ENCODE assay signal across 21 cellular contexts in the genomic region with DNA sequence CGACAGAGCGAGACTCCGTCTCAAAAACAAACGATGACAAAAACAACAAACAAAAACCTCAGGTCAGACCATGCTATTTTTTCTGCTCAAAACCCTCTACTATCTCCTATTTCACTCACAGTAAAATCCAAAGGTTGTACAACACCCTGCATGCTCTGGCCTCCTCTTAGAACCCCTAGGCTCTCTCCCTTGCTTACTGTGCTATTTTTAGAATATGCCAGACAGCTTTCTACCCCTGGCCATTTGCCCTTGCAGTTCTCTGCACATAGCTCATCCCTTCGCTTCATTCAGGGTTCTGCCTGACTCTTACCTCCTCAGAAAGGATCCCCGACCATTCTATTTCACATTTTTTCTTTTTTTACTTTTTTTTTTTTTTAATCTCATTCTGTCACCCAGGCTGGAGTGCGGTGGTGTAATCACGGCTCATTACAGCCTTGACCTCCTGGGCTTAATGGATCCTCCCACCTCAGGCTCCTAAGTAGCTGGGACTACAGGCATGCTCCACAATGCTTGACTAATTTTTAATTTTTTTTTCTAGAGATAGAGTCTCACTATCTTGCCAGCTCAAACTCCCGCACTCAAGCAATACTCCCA. TPM values are rescaled to one million over a fixed set of nuclear protein-coding genes. Genes with fewer than 3 reads are reported as not detected.
DNase-seq lines count a peak whose midpoint lies in the region; ATAC-seq, FAIRE-seq and TF ChIP-seq lines count a peak whose summit lies in the region.
"Had no signal": no experiment of that assay in that cellular context is flagged by ENCODE, and none has a peak within 500 bp of the region (broad histone marks: within the 10 kb centered on the region; RNA-seq: fewer than 3 reads in every experiment).

No MANE protein-coding gene starts in this region.

- TF ChIP-seq RAD21 in HepG2 (CRISPR knock-in tag; IDR thresholded peaks at IDR 0.05), result no peak

- POLR2A ChIA-PET in HepG2 (lab: Yijun Ruan, JAX), result interaction anchor here (0.8 to 2.2 kb wide), 6 partner anchors 12 to 68 kb away, joined by 3 to 17 read pairs (median 6); no protein-coding TSS in a partner anchor

- peak; percentile 59 for FAIRE-seq in HepG2 (lab: Jason Lieb, UNC)
- FAIRE-seq: GM12891, islet of Langerhans had no signal

- H3K27ac ChIP-seq in adrenal gland, result peak overlapping the region in 1 of 5 donors; percentile 24
- H3K27ac ChIP-seq in HepG2 (ENCODE audit: extremely low read length, insufficient read depth, low read length), result peak overlapping the region; percentile 84
- H3K27ac ChIP-seq: HL-60, vagina had no signal

- H3K9ac ChIP-seq in HepG2 (ENCODE audit: insufficient read depth, low read depth, low read length), result peak overlapping the region; percentile 51; the same call in 1 of the 2 replicates

- no peak for TF ChIP-seq CTCF in natural killer cell (IDR thresholded peaks at IDR 0.05)
- no peak for TF ChIP-seq CTCF in adrenal gland (IDR thresholded peaks at IDR 0.05)
- no peak for TF ChIP-seq CTCF in HepG2 (CRISPR knock-in tag; IDR thresholded peaks at IDR 0.05)

- H3K79me2 ChIP-seq in HepG2 (ENCODE audit: insufficient read depth, low read length), result no peaks in the 10 kb centered on the region

- peak overlapping the region; percentile 52 for H2AFZ ChIP-seq in HepG2 (ENCODE audit: low read length)

- TF ChIP-seq POLR2A in adrenal gland (IDR thresholded peaks at IDR 0.05), result no peak
- no peak for TF ChIP-seq POLR2A in HepG2 (IDR thresholded peaks at IDR 0.05; ENCODE audit: insufficient read depth in 1 of 2, low read depth in 2 of 2, low read length in 2 of 2)

- CTCF ChIA-PET in HepG2 (lab: Yijun Ruan, JAX; ENCODE audit: low intra/inter-chr PET ratio, low total read pairs), result no interaction called here

- no peaks in the 10 kb centered on the region for H3K36me3 Mint-ChIP-seq in natural killer cell
- no peaks in the 10 kb centered on the region for H3K36me3 Mint-ChIP-seq in natural killer cell treated with Interleukin-12 subunit alpha and Interleukin-12 subunit beta and Interleukin-15 and Interleukin-18, amount 100 ng/mL, for 72 hours

- no peaks in the 10 kb centered on the region for H3K9me3 Mint-ChIP-seq in natural killer cell
- no peaks in the 10 kb centered on the region for H3K9me3 Mint-ChIP-seq in natural killer cell treated with Interleukin-12 subunit alpha and Interleukin-12 subunit beta and Interleukin-15 and Interleukin-18, amount 100 ng/mL, for 72 hours
- H3K9me3 Mint-ChIP-seq: neural crest cell had no signal

- H3K27me3 ChIP-seq in adrenal gland (no peaks in the 10 kb centered on the region), HepG2 (ENCODE audit: control insufficient read depth in 1 of 2, insufficient read depth in 2 of 2, low read length in 2 of 2) (no peaks in the 10 kb centered on the region)
- H3K27me3 ChIP-seq: MG63, vagina had no signal

- H3K27ac Mint-ChIP-seq in natural killer cell, result peak overlapping the region; percentile 9 to 24
- peak overlapping the region in 1 of 2 donors; percentile 39 for H3K27ac Mint-ChIP-seq in natural killer cell treated with Interleukin-12 subunit alpha and Interleukin-12 subunit beta and Interleukin-15 and Interleukin-18, amount 100 ng/mL, for 72 hours

- TF ChIP-seq EP300 in HepG2 (IDR thresholded peaks at IDR 0.05; ENCODE audit: low read depth in 2 of 2, low read length in 2 of 2) (0 out of 4 replicates have a peak, but pooled peaks of 1 of the 2 experiments have one; percentile 5), HepG2 (CRISPR knock-in tag; IDR thresholded peaks at IDR 0.05; ENCODE audit: borderline replicate concordance) (no peak)

- no peak for ATAC-seq in natural killer cell
- ATAC-seq in natural killer cell treated with Interleukin-12 subunit alpha and Interleukin-12 subunit beta and Interleukin-15 and Interleukin-18, amount 100 ng/mL, for 72 hours, result no peak
- ATAC-seq in HepG2, result peak; percentile 89
- no peak for ATAC-seq in GM19463 (IDR thresholded peaks at IDR 0.05; ENCODE audit: unreplicated experiment)
- no peak for ATAC-seq in sciatic nerve

- H3K27me3 Mint-ChIP-seq in natural killer cell (ENCODE audit: low read depth in 2 of 2), result no peaks in the 10 kb centered on the region
- no peaks in the 10 kb centered on the region for H3K27me3 Mint-ChIP-seq in natural killer cell treated with Interleukin-12 subunit alpha and Interleukin-12 subunit beta and Interleukin-15 and Interleukin-18, amount 100 ng/mL, for 72 hours

- intact Hi-C loops in natural killer cell (cut with micrococcal nuclease) (no loop called here), adrenal gland (cut with DNase I) (no loop called here), HepG2 (cut with micrococcal nuclease; ENCODE audit: unreplicated experiment) (loop anchor here (1.0 kb wide), 1 partner anchor 24 kb away; no protein-coding TSS in a partner anchor), sciatic nerve (cut with DNase I) (no loop called here)

- H3K4me1 ChIP-seq in adrenal gland (replicated peaks in 1 of 2), result peaks cover 7 to 19% of the 10 kb centered on the region in 2 donors
- peaks cover 27% of the 10 kb centered on the region for H3K4me1 ChIP-seq in HepG2 (ENCODE audit: insufficient read depth, low read length)
- H3K4me1 ChIP-seq: vagina had no signal

- H3K4me3 ChIP-seq in adrenal gland, result no peak overlapping the region
- H3K4me3 ChIP-seq in HepG2 (replicated peaks in 1 of 3; ENCODE audit: insufficient read depth in 1 of 3, low read depth in 2 of 3, low read length in 3 of 3), result peak overlapping the region in 2 of 3 experiments; percentile 8 to 42; a peak in 3 of 6 replicates
- H3K4me3 ChIP-seq: MG63, vagina had no signal

- no peaks in the 10 kb centered on the region for H3K9me3 ChIP-seq in adrenal gland (replicated peaks in 1 of 3)
- no peaks in the 10 kb centered on the region for H3K9me3 ChIP-seq in HepG2 (ENCODE audit: low read length)
- H3K9me3 ChIP-seq: MG63, vagina had no signal

- no peak for DNase-seq in natural killer cell
- DNase-seq in natural killer cell treated with Interleukin-12 subunit alpha and Interleukin-12 subunit beta and Interleukin-15 and Interleukin-18, amount 100 ng/mL, for 72 hours (ENCODE audit: low spot score), result no peak
- peak in 4 of 7 donors; percentile 38 to 56 (median 47) for DNase-seq in adrenal gland
- peak; percentile 64 for DNase-seq in HepG2 (ENCODE audit: low spot score)
- DNase-seq in NCI-H524 treated with DMSO at 0.1 percent for 48 hours (lab: John Stamatoyannopoulos, UW), result no peak
- no peak for DNase-seq in sciatic nerve (ENCODE audit: low spot score)
- DNase-seq in germinal center (ENCODE audit: low spot score), result no peak
- DNase-seq: activated CD8-positive, alpha-beta memory T cell treated with anti-CD3 and anti-CD28 coated beads, Interleukin-2, amount 50 U/mL, for 4 hours; amniotic stem cell; DND-41; foreskin fibroblast; GOT3; MG63; stimulated activated CD4-positive, alpha-beta T cell treated with anti-CD3 and anti-CD28 coated beads, Interleukin-15, amount 100 ng/mL, for 24 hours had no signal

- BruUV-seq in HepG2 (replicated peaks; lab: Mats Ljungman, UMichigan), result no TSS peak

- in situ Hi-C loops in HepG2 (cut with HindIII; ENCODE audit: extremely low pct_ligation_motif_present, low pct_unique_long_range_greater_than_20kb), result no loop called here

- H3K4me1 Mint-ChIP-seq in natural killer cell, result peaks cover 15 to 20% of the 10 kb centered on the region in 2 donors
- H3K4me1 Mint-ChIP-seq in natural killer cell treated with Interleukin-12 subunit alpha and Interleukin-12 subunit beta and Interleukin-15 and Interleukin-18, amount 100 ng/mL, for 72 hours (ENCODE audit: low read depth in 2 of 2), result peaks cover 12 to 17% of the 10 kb centered on the region in 2 donors

- WGBS in adrenal gland, 4 donors, result 47 to 62% (median 58%) methylated on average over 7 to 9 of the region's 9 CpGs
- WGBS in HepG2 (ENCODE audit: low lambda C conversion rate), result 17% methylated on average over 9 of the region's 9 CpGs

- H3K4me3 Mint-ChIP-seq in natural killer cell, result no peak overlapping the region
- no peak overlapping the region for H3K4me3 Mint-ChIP-seq in natural killer cell treated with Interleukin-12 subunit alpha and Interleukin-12 subunit beta and Interleukin-15 and Interleukin-18, amount 100 ng/mL, for 72 hours
- H3K4me3 Mint-ChIP-seq: neural crest cell had no signal

- H3K36me3 ChIP-seq in adrenal gland (replicated peaks in 1 of 2) (peaks cover 0 to 15% of the 10 kb centered on the region in 2 donors), HepG2 (replicated peaks in 1 of 2; ENCODE audit: control insufficient read depth in 1 of 2, insufficient read depth in 2 of 2, low read length in 2 of 2) (peaks cover 6 to 14% of the 10 kb centered on the region in 2 experiments; a peak in 4 of 5 replicates)

- no peaks in the 10 kb centered on the region for H4K20me1 ChIP-seq in HepG2 (ENCODE audit: insufficient read depth, low read length)

- peak overlapping the region; percentile 56 for H3K4me2 ChIP-seq in HepG2 (ENCODE audit: low read depth, low read length)

RNA-seq across cellular contexts. Expression of a gene that starts 33.6 kb away (rescaled TPM):
- total RNA-seq in natural killer cell (10 to 100 TPM; 56.7 to 72.1 (median 68.1) TPM), adrenal gland (10 to 100 TPM; 16.4 to 45.2 (median 35.8) TPM), HepG2 (2016; rRNA removed; fragmentation: Illumina TruSeq; extraction: Trizol) (42.1 and 50.7 TPM in 2 replicates), sciatic nerve (30.2 TPM)
- 10 to 100 TPM; 58.5 to 67.9 TPM for total RNA-seq in natural killer cell treated with Interleukin-12 subunit alpha and Interleukin-12 subunit beta and Interleukin-15 and Interleukin-18, amount 100 ng/mL, for 72 hours
- polyA plus RNA-seq in adrenal gland (10 to 100 TPM; 41.7 to 58.6 (median 47.6) TPM), HepG2 (2011; rRNA removed) (53.3 and 57.6 TPM in 2 replicates)
- total RNA-seq in HepG2 (2016; cell fraction: cytosol; rRNA removed; fragmentation: Illumina TruSeq; extraction: Trizol; ENCODE audit: low read depth), result 43.5 and 46.2 TPM in 2 replicates
- total RNA-seq in HepG2 (2016; cell fraction: insoluble cytoplasmic fraction; rRNA removed; fragmentation: Illumina TruSeq; extraction: Trizol), result 45.7 and 51.2 TPM in 2 replicates
- 61.6 and 66.4 TPM in 2 replicates for total RNA-seq in HepG2 (2016; cell fraction: membrane; rRNA removed; fragmentation: Illumina TruSeq; extraction: Trizol)
- total RNA-seq in HepG2 (2016; cell fraction: nucleus; rRNA removed; fragmentation: Illumina TruSeq; extraction: Trizol), result 18.5 and 21.3 TPM in 2 replicates
- 43.6 and 53.1 TPM in 2 replicates for polyA plus RNA-seq in HepG2 (2011; cell fraction: cytosol; rRNA removed)
- 25.7 and 36.0 TPM in 2 replicates for polyA plus RNA-seq in HepG2 (2011; cell fraction: nucleus; rRNA removed)
- 41.4 and 42.8 TPM in 2 replicates for polyA plus RNA-seq in HepG2 (2012)
- polyA plus RNA-seq in HepG2 (2016; cell fraction: cytosol; fragmentation: Illumina TruSeq; extraction: Trizol; ENCODE audit: low read depth), result 58.9 and 74.1 TPM in 2 replicates
- polyA plus RNA-seq in HepG2 (2016; cell fraction: insoluble cytoplasmic fraction; fragmentation: Illumina TruSeq; extraction: Trizol; ENCODE audit: low read depth), result 70.1 and 77.5 TPM in 2 replicates
- polyA plus RNA-seq in HepG2 (2016; cell fraction: membrane; fragmentation: Illumina TruSeq; extraction: Trizol; ENCODE audit: low read depth), result 74.5 and 89.5 TPM in 2 replicates
- 54.8 and 59.1 TPM in 2 replicates for polyA plus RNA-seq in HepG2 (2016; cell fraction: nucleus; fragmentation: Illumina TruSeq; extraction: Trizol; ENCODE audit: insufficient read depth, low read depth)
- 21.5 and 39.2 TPM in 2 replicates for polyA minus RNA-seq in HepG2 (2011; rRNA and poly(A)+ RNA removed; ENCODE audit: low replicate concordance)
- 16.5 and 16.9 TPM in 2 replicates for polyA minus RNA-seq in HepG2 (2011; cell fraction: cytosol; rRNA and poly(A)+ RNA removed)
- polyA minus RNA-seq in HepG2 (2011; cell fraction: nucleus; rRNA and poly(A)+ RNA removed), result 9.7 and 13.8 TPM in 2 replicates

RNA-seq across cellular contexts. Expression of a gene that starts 35.9 kb away (rescaled TPM):
- under 1 TPM; 0.45 to 0.68 (median 0.61) TPM for total RNA-seq in natural killer cell
- under 1 TPM; 0.07 to 0.17 TPM for total RNA-seq in natural killer cell treated with Interleukin-12 subunit alpha and Interleukin-12 subunit beta and Interleukin-15 and Interleukin-18, amount 100 ng/mL, for 72 hours
- total RNA-seq in adrenal gland, result under 1 TPM in 1 of 8 donors, not detected in 7; 0.09 TPM
- polyA plus RNA-seq in adrenal gland, result under 1 TPM in 2 of 3 donors, not detected in 1; 0.07 to 0.16 TPM
- 0.02 TPM in 1 of 2 replicates, not detected in the other for total RNA-seq in HepG2 (2016; rRNA removed; fragmentation: Illumina TruSeq; extraction: Trizol)
- not detected in 2 replicates for total RNA-seq in HepG2 (2016; cell fraction: cytosol; rRNA removed; fragmentation: Illumina TruSeq; extraction: Trizol; ENCODE audit: low read depth)
- total RNA-seq in HepG2 (2016; cell fraction: insoluble cytoplasmic fraction; rRNA removed; fragmentation: Illumina TruSeq; extraction: Trizol), result 0.03 and 0.04 TPM in 2 replicates
- total RNA-seq in HepG2 (2016; cell fraction: membrane; rRNA removed; fragmentation: Illumina TruSeq; extraction: Trizol), result not detected in 2 replicates
- total RNA-seq in HepG2 (2016; cell fraction: nucleus; rRNA removed; fragmentation: Illumina TruSeq; extraction: Trizol), result 0.12 TPM in 1 of 2 replicates, not detected in the other
- polyA plus RNA-seq in HepG2 (2011; rRNA removed), result 0.04 and 0.05 TPM in 2 replicates
- 0.01 TPM in 1 of 2 replicates, not detected in the other for polyA plus RNA-seq in HepG2 (2011; cell fraction: cytosol; rRNA removed)
- polyA plus RNA-seq in HepG2 (2011; cell fraction: nucleus; rRNA removed), result 0.24 and 0.29 TPM in 2 replicates
- polyA plus RNA-seq in HepG2 (2012), result 0.03 and 0.08 TPM in 2 replicates
- polyA plus RNA-seq in HepG2 (2016; cell fraction: cytosol; fragmentation: Illumina TruSeq; extraction: Trizol; ENCODE audit: low read depth), result not detected in 2 replicates
- not detected in 2 replicates for polyA plus RNA-seq in HepG2 (2016; cell fraction: insoluble cytoplasmic fraction; fragmentation: Illumina TruSeq; extraction: Trizol; ENCODE audit: low read depth)
- 0.06 TPM in 1 of 2 replicates, not detected in the other for polyA plus RNA-seq in HepG2 (2016; cell fraction: membrane; fragmentation: Illumina TruSeq; extraction: Trizol; ENCODE audit: low read depth)
- not detected in 2 replicates for polyA plus RNA-seq in HepG2 (2016; cell fraction: nucleus; fragmentation: Illumina TruSeq; extraction: Trizol; ENCODE audit: insufficient read depth, low read depth)
- 0.18 TPM in 1 of 2 replicates, not detected in the other for polyA minus RNA-seq in HepG2 (2011; rRNA and poly(A)+ RNA removed; ENCODE audit: low replicate concordance)
- not detected in 2 replicates for polyA minus RNA-seq in HepG2 (2011; cell fraction: cytosol; rRNA and poly(A)+ RNA removed)
- polyA minus RNA-seq in HepG2 (2011; cell fraction: nucleus; rRNA and poly(A)+ RNA removed), result 0.12 and 0.13 TPM in 2 replicates
- 0.94 TPM for total RNA-seq in sciatic nerve
- total RNA-seq: NCI-H460, vagina had no signal

RNA-seq across cellular contexts. Expression of a gene that starts 52.6 kb away (rescaled TPM):
- total RNA-seq in natural killer cell (under 1 TPM; 0.42 to 0.68 (median 0.43) TPM), adrenal gland (1 to 10 TPM in 3 of 8 donors, under 1 TPM in 4, not detected in 1; 0.12 to 1.6 (median 0.87) TPM), HepG2 (2016; rRNA removed; fragmentation: Illumina TruSeq; extraction: Trizol) (13.2 and 13.9 TPM in 2 replicates), sciatic nerve (2.1 TPM)
- total RNA-seq in natural killer cell treated with Interleukin-12 subunit alpha and Interleukin-12 subunit beta and Interleukin-15 and Interleukin-18, amount 100 ng/mL, for 72 hours, result 1 to 10 TPM in 1 of 2 donors, under 1 TPM in 1; 0.81 to 2.2 TPM
- polyA plus RNA-seq in adrenal gland (1 to 10 TPM in 1 of 3 donors, under 1 TPM in 2; 0.44 to 2.0 (median 0.81) TPM), HepG2 (2011; rRNA removed) (3.8 and 4.5 TPM in 2 replicates)
- 4.8 and 5.6 TPM in 2 replicates for total RNA-seq in HepG2 (2016; cell fraction: cytosol; rRNA removed; fragmentation: Illumina TruSeq; extraction: Trizol; ENCODE audit: low read depth)
- total RNA-seq in HepG2 (2016; cell fraction: insoluble cytoplasmic fraction; rRNA removed; fragmentation: Illumina TruSeq; extraction: Trizol), result 12.3 and 14.0 TPM in 2 replicates
- 7.7 TPM in 2 replicates for total RNA-seq in HepG2 (2016; cell fraction: membrane; rRNA removed; fragmentation: Illumina TruSeq; extraction: Trizol)
- 11.8 and 13.9 TPM in 2 replicates for total RNA-seq in HepG2 (2016; cell fraction: nucleus; rRNA removed; fragmentation: Illumina TruSeq; extraction: Trizol)
- polyA plus RNA-seq in HepG2 (2011; cell fraction: cytosol; rRNA removed), result 2.1 and 2.3 TPM in 2 replicates
- 9.9 and 12.6 TPM in 2 replicates for polyA plus RNA-seq in HepG2 (2011; cell fraction: nucleus; rRNA removed)
- polyA plus RNA-seq in HepG2 (2012), result 2.3 and 4.4 TPM in 2 replicates
- polyA plus RNA-seq in HepG2 (2016; cell fraction: cytosol; fragmentation: Illumina TruSeq; extraction: Trizol; ENCODE audit: low read depth), result 0.97 and 1.1 TPM in 2 replicates
- 12.3 and 14.5 TPM in 2 replicates for polyA plus RNA-seq in HepG2 (2016; cell fraction: insoluble cytoplasmic fraction; fragmentation: Illumina TruSeq; extraction: Trizol; ENCODE audit: low read depth)
- polyA plus RNA-seq in HepG2 (2016; cell fraction: membrane; fragmentation: Illumina TruSeq; extraction: Trizol; ENCODE audit: low read depth), result 3.8 and 4.4 TPM in 2 replicates
- polyA plus RNA-seq in HepG2 (2016; cell fraction: nucleus; fragmentation: Illumina TruSeq; extraction: Trizol; ENCODE audit: insufficient read depth, low read depth), result 27.6 and 29.8 TPM in 2 replicates
- 4.9 and 9.1 TPM in 2 replicates for polyA minus RNA-seq in HepG2 (2011; rRNA and poly(A)+ RNA removed; ENCODE audit: low replicate concordance)
- 1.8 and 2.3 TPM in 2 replicates for polyA minus RNA-seq in HepG2 (2011; cell fraction: cytosol; rRNA and poly(A)+ RNA removed)
- polyA minus RNA-seq in HepG2 (2011; cell fraction: nucleus; rRNA and poly(A)+ RNA removed), result 2.6 and 3.0 TPM in 2 replicates

Comparison
In these comparisons a context has a peak if more than half of its experiments do, and no peak if none do; other contexts are left out.
1. DNase-seq: peak in adrenal gland (4 of 7) and HepG2 (single experiment); none in natural killer cell (single experiment), natural killer cell treated with Interleukin-12 subunit alpha and Interleukin-12 subunit beta and Interleukin-15 and Interleukin-18, amount 100 ng/mL, for 72 hours (single experiment), NCI-H524 treated with DMSO at 0.1 percent for 48 hours (single experiment), sciatic nerve (single experiment) and germinal center (single experiment).
2. H3K4me3 ChIP-seq: peak in HepG2 (2 of 3); none in adrenal gland (0 of 4).